In the genomic region with DNA sequence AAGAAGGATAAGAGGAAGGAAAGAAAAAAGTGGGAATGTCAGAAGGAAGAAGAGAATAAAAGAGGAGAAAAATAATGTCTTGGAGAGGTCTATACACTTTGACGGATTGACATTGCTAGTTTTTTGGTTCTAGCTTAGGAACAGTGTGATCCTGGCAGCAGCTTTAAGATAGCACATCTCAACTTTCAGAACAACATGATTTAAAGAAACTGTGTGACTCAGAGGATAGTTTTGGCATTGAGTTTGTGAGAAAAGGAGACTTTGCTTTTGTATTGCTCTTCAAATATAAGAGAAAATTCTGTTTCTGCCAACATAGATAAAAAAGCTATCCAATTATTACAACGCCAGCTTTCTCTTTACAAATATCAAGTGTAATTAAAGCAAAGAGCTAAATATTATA, we compare ENCODE assay signal across 24 cellular contexts.
DNase-seq lines count a peak whose midpoint lies in the region; ATAC-seq and TF ChIP-seq lines count a peak whose summit lies in the region.
"Had no signal": no experiment of that assay in that cellular context is flagged by ENCODE, and none has a peak within 500 bp of the region (broad histone marks: within the 10 kb centered on the region; RNA-seq: fewer than 3 reads in every experiment).

No MANE protein-coding gene starts in this region.

- H3K9ac ChIP-seq in H9 (ENCODE audit: extremely low read depth, insufficient read length, low read length) = no peak overlapping the region

- no peak overlapping the region for H3K56ac ChIP-seq in H9 (ENCODE audit: insufficient read length, low read depth, low read length)

- no peak overlapping the region for H2BK20ac ChIP-seq in H9 (ENCODE audit: low read depth, low read length, poor library complexity, severe bottlenecking)

- H3K27me3 ChIP-seq in H9 (ENCODE audit: insufficient read depth, low read length) (no peaks in the 10 kb centered on the region), WERI-Rb-1 (ENCODE audit: insufficient read depth, low read depth, severe bottlenecking) (no peaks in the 10 kb centered on the region)
- H3K27me3 ChIP-seq: gastrocnemius medialis, hepatocyte, neutrophil, SJSA1, thyroid gland had no signal

- H3K36me3 Mint-ChIP-seq in H9 (ENCODE audit: insufficient read depth in 1 of 3, low read depth in 3 of 3) = no peaks in the 10 kb centered on the region; a peak in 1 of 7 replicates
- H3K36me3 Mint-ChIP-seq in nephron progenitor cell (ENCODE audit: low read depth) = no peaks in the 10 kb centered on the region
- H3K36me3 Mint-ChIP-seq in activated CD8-positive, alpha-beta T cell treated with anti-CD3 and anti-CD28 coated beads, Interleukin-2, amount 10 ng/mL, durations not matched to agents 7 days and 5 days (ENCODE audit: low read depth) = no peaks in the 10 kb centered on the region
- H3K36me3 Mint-ChIP-seq: activated naive CD4-positive, alpha-beta T cell treated with anti-CD3 and anti-CD28 coated beads, Interleukin-2, amount 50 U/mL, for 24 hours; CD4-positive, alpha-beta memory T cell had no signal

- H3K18ac ChIP-seq in H9 (ENCODE audit: insufficient read length, low read depth, low read length) = no peak overlapping the region

- no peak overlapping the region for H2BK5ac ChIP-seq in H9 (ENCODE audit: insufficient read length, low read length)

- no peak overlapping the region for H2BK15ac ChIP-seq in H9 (ENCODE audit: low read depth, low read length)

- H3K79me1 ChIP-seq in H9 (ENCODE audit: insufficient read depth, low read depth, low read length, poor library complexity, severe bottlenecking) = no peaks in the 10 kb centered on the region

- H2BK120ac ChIP-seq in H9 (ENCODE audit: low read depth, low read length, poor library complexity, severe bottlenecking) = no peak overlapping the region

- H2AFZ ChIP-seq in H9 (ENCODE audit: low read length) = no peak overlapping the region
- H2AFZ ChIP-seq: hepatocyte had no signal

- H3K27ac Mint-ChIP-seq in H9 (0 out of 7 replicates have a peak overlapping the region, but pooled peaks of 2 of the 3 experiments have one; percentile 3 to 6), nephron progenitor cell (peak overlapping the region; percentile 8)
- no peak overlapping the region for H3K27ac Mint-ChIP-seq in activated CD8-positive, alpha-beta T cell treated with anti-CD3 and anti-CD28 coated beads, Interleukin-2, amount 10 ng/mL, durations not matched to agents 7 days and 5 days
- H3K27ac Mint-ChIP-seq: activated CD4-positive, alpha-beta memory T cell treated with anti-CD3 and anti-CD28 coated beads, Interleukin-2, amount 10 ng/mL, durations not matched to agents 7 days and 5 days; activated naive CD4-positive, alpha-beta T cell treated with anti-CD3 and anti-CD28 coated beads, Interleukin-2, amount 50 U/mL, for 24 hours; activated T-helper 2 cell treated with anti-CD3 and anti-CD28 coated beads, Interferon-gamma antibody, Interleukin-2, Interleukin-4, amounts not matched to agents 10 μg/mL and 5 μg/mL and 100 μg/mL, durations not matched to agents 14 hours and 24 hours and 36 hours; CD4-positive, alpha-beta memory T cell; stimulated activated naive CD8-positive, alpha-beta T cell treated with anti-CD3 and anti-CD28 coated beads, Interleukin-15, Interleukin-2, amounts not matched to agents 100 ng/mL and 50 ng/mL, for 24 hours; T-helper 1 cell treated with Interleukin-12 subunit alpha and Interleukin-12 subunit beta and Interleukin-4 antibody, amounts not matched to agents 30 μg/mL and 1 μg/mL, for 36 hours had no signal

- no peak for TF ChIP-seq CTCF in H9 (conservative IDR thresholded peaks at IDR 0.05)
- no peak for TF ChIP-seq CTCF in astrocyte of the cerebellum (IDR thresholded peaks at IDR 0.05; ENCODE audit: low read depth, low read length, missing control alignments)
- no peak for TF ChIP-seq CTCF in fibroblast of mammary gland (conservative IDR thresholded peaks at IDR 0.05; ENCODE audit: control insufficient read depth, insufficient read depth, low read depth, low read length)
- TF ChIP-seq CTCF in nephron progenitor cell (IDR thresholded peaks at IDR 0.05) = no peak
- no peak for TF ChIP-seq CTCF in WERI-Rb-1 (IDR thresholded peaks at IDR 0.05; ENCODE audit: low read depth, low read length)

- H4K20me1 ChIP-seq in H9 (ENCODE audit: control insufficient read depth, insufficient read depth, insufficient read length) = no peaks in the 10 kb centered on the region

- H2BK12ac ChIP-seq in H9 (ENCODE audit: insufficient read length, low read depth, low read length) = no peak overlapping the region

- DNase-seq in H9 (no peak), astrocyte of the cerebellum (ENCODE audit: low read depth) (peak; percentile 11), fibroblast of mammary gland (ENCODE audit: low read depth) (peak; percentile 78), nephron progenitor cell (no peak), NCI-H1930 (lab: John Stamatoyannopoulos, UW) (no peak), WERI-Rb-1 (no peak)
- no peak for DNase-seq in activated CD8-positive, alpha-beta T cell treated with anti-CD3 and anti-CD28 coated beads, Interleukin-2, amount 10 ng/mL, durations not matched to agents 7 days and 5 days
- DNase-seq: activated CD4-positive, alpha-beta memory T cell treated with anti-CD3 and anti-CD28 coated beads, Interleukin-2, amount 10 ng/mL, durations not matched to agents 7 days and 5 days; activated CD4-positive, CD25-positive, alpha-beta regulatory T cell treated with anti-CD3 and anti-CD28 coated beads, Interleukin-2, amount 50 U/mL, for 72 hours; aorta; CD4-positive, alpha-beta memory T cell; gastrocnemius medialis; left colon; NCI-H524; thyroid gland had no signal

- no peak overlapping the region for H3K4ac ChIP-seq in H9 (ENCODE audit: low read depth, low read length)

- no peaks in the 10 kb centered on the region for H3K36me3 ChIP-seq in WERI-Rb-1
- H3K36me3 ChIP-seq: gastrocnemius medialis, neutrophil, SJSA1, thyroid gland had no signal

- H3K9me3 Mint-ChIP-seq in H9 (no peaks in the 10 kb centered on the region; a peak in 1 of 5 replicates), nephron progenitor cell (no peaks in the 10 kb centered on the region)
- H3K9me3 Mint-ChIP-seq in activated CD8-positive, alpha-beta T cell treated with anti-CD3 and anti-CD28 coated beads, Interleukin-2, amount 10 ng/mL, durations not matched to agents 7 days and 5 days (ENCODE audit: insufficient read depth) = no peaks in the 10 kb centered on the region
- H3K9me3 Mint-ChIP-seq: activated CD4-positive, alpha-beta memory T cell treated with anti-CD3 and anti-CD28 coated beads, Interleukin-2, amount 10 ng/mL, durations not matched to agents 7 days and 5 days; activated naive CD4-positive, alpha-beta T cell treated with anti-CD3 and anti-CD28 coated beads, Interleukin-2, amount 50 U/mL, for 24 hours; activated T-helper 2 cell treated with anti-CD3 and anti-CD28 coated beads, Interferon-gamma antibody, Interleukin-2, Interleukin-4, amounts not matched to agents 10 μg/mL and 5 μg/mL and 100 μg/mL, durations not matched to agents 14 hours and 24 hours and 36 hours; stimulated activated naive CD8-positive, alpha-beta T cell treated with anti-CD3 and anti-CD28 coated beads, Interleukin-15, Interleukin-2, amounts not matched to agents 100 ng/mL and 50 ng/mL, for 24 hours; T-helper 1 cell treated with Interleukin-12 subunit alpha and Interleukin-12 subunit beta and Interleukin-4 antibody, amounts not matched to agents 30 μg/mL and 1 μg/mL, for 36 hours had no signal

- H3K27ac ChIP-seq in H9 (ENCODE audit: insufficient read length, low read depth, low read length) (no peak overlapping the region), WERI-Rb-1 (no peak overlapping the region)
- H3K27ac ChIP-seq: gastrocnemius medialis, hepatocyte, neutrophil, SJSA1, thyroid gland had no signal

- no peak overlapping the region for H3K14ac ChIP-seq in H9 (ENCODE audit: insufficient read depth, low read length)

- no peaks in the 10 kb centered on the region for H3K79me2 ChIP-seq in H9 (ENCODE audit: insufficient read depth, low read length)
- H3K79me2 ChIP-seq: hepatocyte had no signal

- no peaks in the 10 kb centered on the region; the same call in 1 of the 2 replicates for H3K4me1 ChIP-seq in H9 (ENCODE audit: insufficient read depth, low read length)
- H3K4me1 ChIP-seq: gastrocnemius medialis, SJSA1, thyroid gland had no signal

- H3K4me2 ChIP-seq in H9 (ENCODE audit: insufficient read depth, insufficient read length, low read length) = no peak overlapping the region
- H3K4me2 ChIP-seq: hepatocyte had no signal

- H3K23me2 ChIP-seq in H9 (ENCODE audit: insufficient read length, low read depth, low read length, poor library complexity, severe bottlenecking) = no peaks in the 10 kb centered on the region

- H3K4me1 Mint-ChIP-seq in H9 (peaks cover 10 to 15% of the 10 kb centered on the region in 2 experiments; a peak in 3 of 4 replicates), nephron progenitor cell (peaks cover 6% of the 10 kb centered on the region)
- H3K4me1 Mint-ChIP-seq in activated CD8-positive, alpha-beta T cell treated with anti-CD3 and anti-CD28 coated beads, Interleukin-2, amount 10 ng/mL, durations not matched to agents 7 days and 5 days (ENCODE audit: low read depth) = no peaks in the 10 kb centered on the region
- H3K4me1 Mint-ChIP-seq: activated CD4-positive, alpha-beta memory T cell treated with anti-CD3 and anti-CD28 coated beads, Interleukin-2, amount 10 ng/mL, durations not matched to agents 7 days and 5 days; activated naive CD4-positive, alpha-beta T cell treated with anti-CD3 and anti-CD28 coated beads, Interleukin-2, amount 50 U/mL, for 24 hours; CD4-positive, alpha-beta memory T cell had no signal

- H3K27me3 Mint-ChIP-seq in H9 (ENCODE audit: low read depth) (no peaks in the 10 kb centered on the region), nephron progenitor cell (ENCODE audit: low read depth, poor library complexity) (peaks cover 2% of the 10 kb centered on the region)
- H3K27me3 Mint-ChIP-seq in activated CD8-positive, alpha-beta T cell treated with anti-CD3 and anti-CD28 coated beads, Interleukin-2, amount 10 ng/mL, durations not matched to agents 7 days and 5 days (ENCODE audit: low read depth) = no peaks in the 10 kb centered on the region
- H3K27me3 Mint-ChIP-seq: activated CD4-positive, alpha-beta memory T cell treated with anti-CD3 and anti-CD28 coated beads, Interleukin-2, amount 10 ng/mL, durations not matched to agents 7 days and 5 days; activated naive CD4-positive, alpha-beta T cell treated with anti-CD3 and anti-CD28 coated beads, Interleukin-2, amount 50 U/mL, for 24 hours; CD4-positive, alpha-beta memory T cell had no signal

- no peak overlapping the region for H3K23ac ChIP-seq in H9 (ENCODE audit: insufficient read length, low read depth, low read length)

- H3K4me3 Mint-ChIP-seq in H9 (no peak overlapping the region), nephron progenitor cell (no peak overlapping the region)
- H3K4me3 Mint-ChIP-seq in activated CD8-positive, alpha-beta T cell treated with anti-CD3 and anti-CD28 coated beads, Interleukin-2, amount 10 ng/mL, durations not matched to agents 7 days and 5 days = no peak overlapping the region
- H3K4me3 Mint-ChIP-seq: activated CD4-positive, alpha-beta memory T cell treated with anti-CD3 and anti-CD28 coated beads, Interleukin-2, amount 10 ng/mL, durations not matched to agents 7 days and 5 days; activated naive CD4-positive, alpha-beta T cell treated with anti-CD3 and anti-CD28 coated beads, Interleukin-2, amount 50 U/mL, for 24 hours; CD4-positive, alpha-beta memory T cell; stimulated activated naive CD8-positive, alpha-beta T cell treated with anti-CD3 and anti-CD28 coated beads, Interleukin-15, Interleukin-2, amounts not matched to agents 100 ng/mL and 50 ng/mL, for 24 hours; T-helper 1 cell treated with Interleukin-12 subunit alpha and Interleukin-12 subunit beta and Interleukin-4 antibody, amounts not matched to agents 30 μg/mL and 1 μg/mL, for 36 hours had no signal

- WGBS in H9 (ENCODE audit: extremely low coverage, insufficient read length, low lambda C conversion rate) = no CpG with 5 or more reads among the region's 2 CpGs

- H3K9me3 ChIP-seq in H9 (ENCODE audit: control insufficient read depth, low read depth, low read length) (no peaks in the 10 kb centered on the region), WERI-Rb-1 (ENCODE audit: severe bottlenecking) (no peaks in the 10 kb centered on the region)
- H3K9me3 ChIP-seq: gastrocnemius medialis, neutrophil, SJSA1, thyroid gland had no signal

- no peak for ATAC-seq in HG03565 (IDR thresholded peaks at IDR 0.05; ENCODE audit: unreplicated experiment)
- ATAC-seq in activated CD8-positive, alpha-beta T cell treated with anti-CD3 and anti-CD28 coated beads, Interleukin-2, amount 10 ng/mL, durations not matched to agents 7 days and 5 days = no peak
- ATAC-seq: gastrocnemius medialis, HepG2, left colon had no signal

- no peak overlapping the region for H4K5ac ChIP-seq in H9 (ENCODE audit: insufficient read length, low read depth, low read length)

- no peak overlapping the region for H3T11ph ChIP-seq in H9 (ENCODE audit: low read length)

- CTCF ChIA-PET in activated CD8-positive, alpha-beta T cell treated with anti-CD3 and anti-CD28 coated beads, Interleukin-2, amount 10 ng/mL, durations not matched to agents 7 days and 5 days (lab: Charles Lee) = interaction anchor here (0.6 to 3.4 kb wide), 3 partner anchors 9 to 982 kb away, joined by 4 to 19 read pairs (median 10); no protein-coding TSS in a partner anchor

- no peak overlapping the region for H4K8ac ChIP-seq in H9 (replicated peaks; ENCODE audit: insufficient read length, low read depth, low read length)

- in situ Hi-C loops in astrocyte of the cerebellum (cut with HindIII; ENCODE audit: low sequenced_read_pairs) = no loop called here

- H2AK5ac ChIP-seq in H9 (ENCODE audit: insufficient read length, low read length) = no peak overlapping the region

- POLR2A ChIA-PET in activated CD8-positive, alpha-beta T cell treated with anti-CD3 and anti-CD28 coated beads, Interleukin-2, amount 10 ng/mL, durations not matched to agents 7 days and 5 days (lab: Charles Lee) = no interaction called here

- no peak overlapping the region for H3K4me3 ChIP-seq in astrocyte of the cerebellum (ENCODE audit: low read depth, low read length)
- H3K4me3 ChIP-seq in fibroblast of mammary gland (ENCODE audit: control insufficient read depth, low read depth, low read length) = no peak overlapping the region
- no peak overlapping the region for H3K4me3 ChIP-seq in WERI-Rb-1 (ENCODE audit: low read depth, low read length)
- H3K4me3 ChIP-seq: gastrocnemius medialis, hepatocyte, SJSA1, thyroid gland had no signal

- H4K91ac ChIP-seq in H9 (ENCODE audit: insufficient read length, low read depth, low read length) = no peak overlapping the region

Comparison
In these comparisons a context has a peak if more than half of its experiments do, and no peak if none do; other contexts are left out.
1. DNase-seq: peak in astrocyte of the cerebellum (single experiment) and fibroblast of mammary gland (single experiment); none in H9 (single experiment), nephron progenitor cell (single experiment), activated CD8-positive, alpha-beta T cell treated with anti-CD3 and anti-CD28 coated beads, Interleukin-2, amount 10 ng/mL, durations not matched to agents 7 days and 5 days (single experiment), NCI-H1930 (0 of 2) and WERI-Rb-1 (single experiment).